1 cellular context compared by ENCODE assay signal in genomic region chr2:99933894-99934650, GRCh38.
TF ChIP-seq lines count a peak whose summit lies in the region.

No MANE protein-coding gene starts in this region.

TF ChIP-seq in GM12878, 131 proteins besides CTCF, POLR2A, EP300 and RAD21:
- 0 out of 2 replicates have a peak, but pooled peaks have one; percentile 13 for TF ChIP-seq RUNX3 (IDR thresholded peaks at IDR 0.05; ENCODE audit: low read length)
- TF ChIP-seq SRF (IDR thresholded peaks at IDR 0.05; ENCODE audit: low read depth in 2 of 2, low read length in 2 of 2): no peak
- TF ChIP-seq RAD51 (IDR thresholded peaks at IDR 0.05): no peak
- no peak for TF ChIP-seq MYB (IDR thresholded peaks at IDR 0.05; ENCODE audit: borderline replicate concordance, low read depth, low read length)
- no peak for TF ChIP-seq BHLHE40 (IDR thresholded peaks at IDR 0.05; ENCODE audit: borderline replicate concordance in 1 of 2, low read depth in 2 of 2, low read length in 1 of 2)
- no peak for TF ChIP-seq HSF1 (IDR thresholded peaks at IDR 0.05; ENCODE audit: low read depth, low read length)
